10 cellular contexts compared by ENCODE assay signal in the genomic region with DNA sequence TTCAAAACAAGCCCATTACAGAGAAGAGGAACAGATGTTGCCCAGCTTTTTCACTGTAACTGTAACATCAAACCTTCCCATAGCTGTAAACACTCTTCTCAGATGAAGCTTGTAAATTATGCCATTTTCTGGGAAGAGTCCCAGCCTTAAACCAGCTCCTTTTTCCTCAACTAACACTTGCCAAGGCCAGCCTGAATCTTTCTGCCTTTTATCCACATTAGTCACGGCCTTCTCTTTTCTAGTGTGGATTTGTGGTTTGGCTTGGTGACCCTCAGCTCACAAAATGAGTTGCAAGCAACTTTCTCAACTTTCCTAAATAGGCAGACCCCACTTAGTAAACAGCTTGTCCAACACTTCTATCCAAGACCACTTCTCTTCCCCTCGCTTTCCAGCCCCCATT.
A peak's percentile ranks its signal among the peaks of the same experiment; 100 is the strongest.
DNase-seq lines count a peak whose midpoint lies in the region; ATAC-seq and TF ChIP-seq lines count a peak whose summit lies in the region.
"Had no signal": no experiment of that assay in that cellular context is flagged by ENCODE, and none has a peak within 500 bp of the region (broad histone marks: within the 10 kb centered on the region; RNA-seq: fewer than 3 reads in every experiment).

No MANE protein-coding gene starts in this region.

- H3K9me2 ChIP-seq in GM23338 (ENCODE audit: insufficient read depth), result no peaks in the 10 kb centered on the region

- H4K20me1 ChIP-seq in GM23338 (replicated peaks; ENCODE audit: insufficient read depth), result no peaks in the 10 kb centered on the region

- peaks cover 31% of the 10 kb centered on the region for H3K36me3 Mint-ChIP-seq in GM23338 (ENCODE audit: low read depth)
- H3K36me3 Mint-ChIP-seq in CD8-positive, alpha-beta T cell, result no peaks in the 10 kb centered on the region

- H3K27me3 Mint-ChIP-seq in GM23338 (ENCODE audit: insufficient read depth, low read depth, poor library complexity), result peaks cover 3% of the 10 kb centered on the region
- H3K27me3 Mint-ChIP-seq in CD8-positive, alpha-beta T cell (ENCODE audit: low read depth), result no peaks in the 10 kb centered on the region

- intact Hi-C loops in CD8-positive, alpha-beta T cell (cut with DNase I, micrococcal nuclease), result no loop called here

- H3K4me1 Mint-ChIP-seq in GM23338, result peaks cover 12% of the 10 kb centered on the region
- peaks cover 6% of the 10 kb centered on the region for H3K4me1 Mint-ChIP-seq in CD8-positive, alpha-beta T cell (ENCODE audit: low read depth)

- H3K4me1 ChIP-seq in SJSA1 (replicated peaks) (peaks cover 26% of the 10 kb centered on the region), GM23338 (ENCODE audit: insufficient read depth) (peaks cover 7% of the 10 kb centered on the region; the same call in 1 of the 2 replicates)
- H3K4me1 ChIP-seq in CD8-positive, alpha-beta T cell (ENCODE audit: insufficient read depth, low read length), result peaks cover under 1% of the 10 kb centered on the region

- H3K9me3 ChIP-seq in SJSA1 (replicated peaks), result no peaks in the 10 kb centered on the region
- H3K9me3 ChIP-seq in CD8-positive, alpha-beta T cell (ENCODE audit: low read length), result no peaks in the 10 kb centered on the region

- POLR2A ChIA-PET in CD8-positive, alpha-beta T cell (lab: Charles Lee), result no interaction called here

- no peak overlapping the region for H3K4me3 ChIP-seq in SJSA1
- peak overlapping the region; percentile 28 for H3K4me3 ChIP-seq in fibroblast of villous mesenchyme (ENCODE audit: low read depth, low read length)
- no peak overlapping the region for H3K4me3 ChIP-seq in skeletal muscle cell (ENCODE audit: low read depth, low read length)
- H3K4me3 ChIP-seq in GM23338, result no peak overlapping the region
- no peak overlapping the region for H3K4me3 ChIP-seq in CD8-positive, alpha-beta T cell (ENCODE audit: low read depth, low read length)

- H3K27ac ChIP-seq in SJSA1, result 0 out of 2 replicates have a peak overlapping the region, but pooled peaks have one; percentile 5
- H3K27ac ChIP-seq in GM23338 (ENCODE audit: low read depth), result no peak overlapping the region
- H3K27ac ChIP-seq in CD8-positive, alpha-beta T cell (ENCODE audit: low read depth, low read length), result no peak overlapping the region
- H3K27ac ChIP-seq in substantia nigra (ENCODE audit: low read depth, low read length, poor library complexity, severe bottlenecking), result no peak overlapping the region

- no peak overlapping the region for H3K4me2 ChIP-seq in GM23338

- CTCF ChIA-PET in CD8-positive, alpha-beta T cell (lab: Charles Lee), result interaction anchor here (1.1 kb wide), 1 partner anchor 12 kb away, joined by 3 read pairs; no protein-coding TSS in a partner anchor

- ATAC-seq in GM23338, result no peak
- no peak for ATAC-seq in CD8-positive, alpha-beta T cell

- no peak overlapping the region for H3K4me3 Mint-ChIP-seq in GM23338
- H3K4me3 Mint-ChIP-seq in CD8-positive, alpha-beta T cell, result no peak overlapping the region
- H3K4me3 Mint-ChIP-seq: dendritic cell treated with granulocyte-macrophage colony-stimulating factor and Interleukin-4, amounts not matched to agents 40 ng/mL and 50 ng/mL, for 4 days had no signal

- no peak overlapping the region for H2AFZ ChIP-seq in GM23338

- no peaks in the 10 kb centered on the region for H3F3A ChIP-seq in GM23338 (replicated peaks; ENCODE audit: low read depth)

- H3K36me3 ChIP-seq in SJSA1 (no peaks in the 10 kb centered on the region), GM23338 (ENCODE audit: insufficient read depth) (no peaks in the 10 kb centered on the region)
- no peaks in the 10 kb centered on the region for H3K36me3 ChIP-seq in CD8-positive, alpha-beta T cell (ENCODE audit: insufficient read depth, low read length)

- no peak overlapping the region for H3K27ac Mint-ChIP-seq in GM23338
- H3K27ac Mint-ChIP-seq in CD8-positive, alpha-beta T cell, result no peak overlapping the region
- H3K27ac Mint-ChIP-seq: dendritic cell treated with granulocyte-macrophage colony-stimulating factor and Interleukin-4, amounts not matched to agents 40 ng/mL and 50 ng/mL, for 4 days had no signal

- H3K79me2 ChIP-seq in GM23338 (replicated peaks; ENCODE audit: insufficient read depth), result no peaks in the 10 kb centered on the region

- no peaks in the 10 kb centered on the region for H3K27me3 ChIP-seq in SJSA1 (replicated peaks)
- H3K27me3 ChIP-seq in GM23338 (ENCODE audit: insufficient read depth), result no peaks in the 10 kb centered on the region
- no peaks in the 10 kb centered on the region for H3K27me3 ChIP-seq in CD8-positive, alpha-beta T cell (ENCODE audit: insufficient read depth, low read length)

- H3K9me3 Mint-ChIP-seq in GM23338, result no peaks in the 10 kb centered on the region
- no peaks in the 10 kb centered on the region for H3K9me3 Mint-ChIP-seq in CD8-positive, alpha-beta T cell
- H3K9me3 Mint-ChIP-seq: dendritic cell treated with granulocyte-macrophage colony-stimulating factor and Interleukin-4, amounts not matched to agents 40 ng/mL and 50 ng/mL, for 4 days had no signal

- DNase-seq in GM04503 (ENCODE audit: low read depth), result peak; percentile 97
- peak in 1 of 2 experiments; percentile 18 for DNase-seq in SJSA1 (ENCODE audit: low read depth in 1 of 2, low spot score in 2 of 2)
- peak; percentile 100 for DNase-seq in fibroblast of villous mesenchyme (ENCODE audit: low read depth)
- peak; percentile 90 for DNase-seq in skeletal muscle cell (ENCODE audit: low read depth)
- no peak for DNase-seq in GM23338 (ENCODE audit: low spot score)
- no peak for DNase-seq in CD8-positive, alpha-beta T cell
- no peak for DNase-seq in stimulated activated naive CD4-positive, alpha-beta T cell (lab: John Stamatoyannopoulos, UW)
- no peak for DNase-seq in substantia nigra (lab: John Stamatoyannopoulos, UW)
- DNase-seq: NCI-H187 had no signal

- TF ChIP-seq CTCF in fibroblast of villous mesenchyme (IDR thresholded peaks at IDR 0.05; ENCODE audit: insufficient read depth, low read depth, low read length) (no peak), GM23338 (conservative IDR thresholded peaks at IDR 0.05; ENCODE audit: low read depth in 2 of 2) (no peak)
- no peak for TF ChIP-seq CTCF in CD8-positive, alpha-beta T cell (IDR thresholded peaks at IDR 0.05)

TF ChIP-seq in GM23338, 12 proteins besides CTCF, POLR2A, EP300 and RAD21 (continues in another document):
- TF ChIP-seq STAT1 (IDR thresholded peaks at IDR 0.05; ENCODE audit: unreplicated experiment), result no peak
- TF ChIP-seq ZNF331 (CRISPR knock-in tag; IDR thresholded peaks at IDR 0.05; ENCODE audit: low read depth), result no peak
- no peak for TF ChIP-seq EZH2 (IDR thresholded peaks at IDR 0.05; ENCODE audit: low read depth, unreplicated experiment)
- no peak for TF ChIP-seq NANOG (IDR thresholded peaks at IDR 0.05; ENCODE audit: borderline replicate concordance)
- TF ChIP-seq, protein P1, sequence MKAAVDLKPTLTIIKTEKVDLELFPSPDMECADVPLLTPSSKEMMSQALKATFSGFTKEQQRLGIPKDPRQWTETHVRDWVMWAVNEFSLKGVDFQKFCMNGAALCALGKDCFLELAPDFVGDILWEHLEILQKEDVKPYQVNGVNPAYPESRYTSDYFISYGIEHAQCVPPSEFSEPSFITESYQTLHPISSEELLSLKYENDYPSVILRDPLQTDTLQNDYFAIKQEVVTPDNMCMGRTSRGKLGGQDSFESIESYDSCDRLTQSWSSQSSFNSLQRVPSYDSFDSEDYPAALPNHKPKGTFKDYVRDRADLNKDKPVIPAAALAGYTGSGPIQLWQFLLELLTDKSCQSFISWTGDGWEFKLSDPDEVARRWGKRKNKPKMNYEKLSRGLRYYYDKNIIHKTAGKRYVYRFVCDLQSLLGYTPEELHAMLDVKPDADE (IDR thresholded peaks at IDR 0.05), result no peak
- no peak for TF ChIP-seq EZH2phosphoT487 (IDR thresholded peaks at IDR 0.05; ENCODE audit: unreplicated experiment)
- no peak for TF ChIP-seq JUNB (IDR thresholded peaks at IDR 0.05; ENCODE audit: unreplicated experiment)
- TF ChIP-seq, protein P2, sequence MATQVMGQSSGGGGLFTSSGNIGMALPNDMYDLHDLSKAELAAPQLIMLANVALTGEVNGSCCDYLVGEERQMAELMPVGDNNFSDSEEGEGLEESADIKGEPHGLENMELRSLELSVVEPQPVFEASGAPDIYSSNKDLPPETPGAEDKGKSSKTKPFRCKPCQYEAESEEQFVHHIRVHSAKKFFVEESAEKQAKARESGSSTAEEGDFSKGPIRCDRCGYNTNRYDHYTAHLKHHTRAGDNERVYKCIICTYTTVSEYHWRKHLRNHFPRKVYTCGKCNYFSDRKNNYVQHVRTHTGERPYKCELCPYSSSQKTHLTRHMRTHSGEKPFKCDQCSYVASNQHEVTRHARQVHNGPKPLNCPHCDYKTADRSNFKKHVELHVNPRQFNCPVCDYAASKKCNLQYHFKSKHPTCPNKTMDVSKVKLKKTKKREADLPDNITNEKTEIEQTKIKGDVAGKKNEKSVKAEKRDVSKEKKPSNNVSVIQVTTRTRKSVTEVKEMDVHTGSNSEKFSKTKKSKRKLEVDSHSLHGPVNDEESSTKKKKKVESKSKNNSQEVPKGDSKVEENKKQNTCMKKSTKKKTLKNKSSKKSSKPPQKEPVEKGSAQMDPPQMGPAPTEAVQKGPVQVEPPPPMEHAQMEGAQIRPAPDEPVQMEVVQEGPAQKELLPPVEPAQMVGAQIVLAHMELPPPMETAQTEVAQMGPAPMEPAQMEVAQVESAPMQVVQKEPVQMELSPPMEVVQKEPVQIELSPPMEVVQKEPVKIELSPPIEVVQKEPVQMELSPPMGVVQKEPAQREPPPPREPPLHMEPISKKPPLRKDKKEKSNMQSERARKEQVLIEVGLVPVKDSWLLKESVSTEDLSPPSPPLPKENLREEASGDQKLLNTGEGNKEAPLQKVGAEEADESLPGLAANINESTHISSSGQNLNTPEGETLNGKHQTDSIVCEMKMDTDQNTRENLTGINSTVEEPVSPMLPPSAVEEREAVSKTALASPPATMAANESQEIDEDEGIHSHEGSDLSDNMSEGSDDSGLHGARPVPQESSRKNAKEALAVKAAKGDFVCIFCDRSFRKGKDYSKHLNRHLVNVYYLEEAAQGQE (IDR thresholded peaks at IDR 0.05; ENCODE audit: unreplicated experiment), result no peak
- no peak for TF ChIP-seq ZNF114 (CRISPR knock-in tag; IDR thresholded peaks at IDR 0.05)
- no peak for TF ChIP-seq CREB1 (CRISPR knock-in tag; IDR thresholded peaks at IDR 0.05; ENCODE audit: low read depth)

Comparison
In these comparisons a context has a peak if more than half of its experiments do, and no peak if none do; other contexts are left out.
1. DNase-seq: peak in GM04503 (single experiment), fibroblast of villous mesenchyme (single experiment) and skeletal muscle cell (single experiment); none in GM23338 (single experiment), CD8-positive, alpha-beta T cell (0 of 7), stimulated activated naive CD4-positive, alpha-beta T cell (0 of 6) and substantia nigra (0 of 49).